1 cellular context compared by ENCODE assay signal in genomic region chr10:127947206-127947605, GRCh38.
TF ChIP-seq lines count a peak whose summit lies in the region.

No MANE protein-coding gene starts in this region.

TF ChIP-seq in HepG2, 621 proteins besides CTCF, POLR2A, EP300 and RAD21:
- TF ChIP-seq ZBTB25 (CRISPR knock-in tag; IDR thresholded peaks at IDR 0.05) (no peak), KDM4B (CRISPR knock-in tag; IDR thresholded peaks at IDR 0.05) (no peak), STAG1 (CRISPR knock-in tag; IDR thresholded peaks at IDR 0.05) (no peak), CEBPB (IDR thresholded peaks at IDR 0.05; ENCODE audit: borderline replicate concordance, low read depth, low read length) (peak; percentile 36; the same call in 1 of the 2 replicates)
